In the genomic region with DNA sequence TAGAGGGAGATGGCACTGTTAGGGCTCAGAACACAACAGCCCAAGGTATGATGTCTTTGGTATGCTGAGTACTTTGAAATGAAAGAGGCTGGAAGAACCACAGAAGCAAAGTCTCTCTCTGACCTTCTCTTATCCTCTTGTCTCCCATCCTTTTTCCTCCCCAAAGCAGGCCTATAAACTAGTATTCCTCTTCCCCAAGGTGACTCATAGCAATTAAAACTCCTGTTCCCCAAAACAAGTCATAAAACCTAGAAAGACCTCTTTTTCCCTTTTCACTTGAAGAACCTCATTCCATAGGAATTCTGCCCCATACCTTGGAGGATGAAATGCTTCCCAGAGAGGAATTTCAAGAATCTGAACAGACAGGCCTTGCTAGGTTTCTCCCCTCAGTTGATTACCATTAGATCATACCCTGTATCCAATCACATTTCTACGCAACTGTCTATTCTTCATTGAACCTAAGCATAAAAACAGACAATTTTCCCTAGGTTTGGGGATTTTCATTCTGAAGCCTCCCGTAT, we compare ENCODE assay signal across 12 cellular contexts. TPM values are rescaled to one million over a fixed set of nuclear protein-coding genes. Genes with fewer than 3 reads are reported as not detected.
A peak's percentile ranks its signal among the peaks of the same experiment; 100 is the strongest.
DNase-seq lines count a peak whose midpoint lies in the region; ATAC-seq and TF ChIP-seq lines count a peak whose summit lies in the region.
"Had no signal": no experiment of that assay in that cellular context is flagged by ENCODE, and none has a peak within 500 bp of the region (broad histone marks: within the 10 kb centered on the region; RNA-seq: fewer than 3 reads in every experiment).

No MANE protein-coding gene starts in this region.

- intact Hi-C loops in body of pancreas (cut with DNase I) = no loop called here

- H3K36me3 ChIP-seq in body of pancreas (replicated peaks in 1 of 2; ENCODE audit: insufficient read depth in 1 of 2, low read depth in 2 of 2) = no peaks in the 10 kb centered on the region
- H3K36me3 ChIP-seq in brain microvascular endothelial cell (replicated peaks) = no peaks in the 10 kb centered on the region
- H3K36me3 ChIP-seq: tibial artery had no signal

- H3K27me3 ChIP-seq in body of pancreas (no peaks in the 10 kb centered on the region), brain microvascular endothelial cell (replicated peaks) (no peaks in the 10 kb centered on the region)
- H3K27me3 ChIP-seq: tibial artery had no signal

- ATAC-seq in body of pancreas = peak; percentile 89
- no peak for ATAC-seq in HG03342 (IDR thresholded peaks at IDR 0.05; ENCODE audit: unreplicated experiment)

- H3K4me3 ChIP-seq in body of pancreas (no peak overlapping the region), brain microvascular endothelial cell (ENCODE audit: low read depth, low read length) (no peak overlapping the region)
- H3K4me3 ChIP-seq: A549, tibial artery had no signal

- no peak for TF ChIP-seq POLR2A in body of pancreas (IDR thresholded peaks at IDR 0.05)

- in situ Hi-C loops in brain microvascular endothelial cell (cut with HindIII; ENCODE audit: low pct_ligation_motif_present, low sequenced_read_pairs) = no loop called here

- 58 to 74% methylated on average over 2 of the region's 2 CpGs for WGBS in body of pancreas, 2 donors

- TF ChIP-seq CTCF in body of pancreas (IDR thresholded peaks at IDR 0.05) (no peak), brain microvascular endothelial cell (IDR thresholded peaks at IDR 0.05; ENCODE audit: low read depth, low read length, missing control alignments) (no peak)

- H3K4me1 ChIP-seq in body of pancreas = no peaks in the 10 kb centered on the region
- H3K4me1 ChIP-seq: tibial artery had no signal

- H3K27ac ChIP-seq in body of pancreas (peak overlapping the region in 3 of 4 donors; percentile 36 to 66 (median 49)), brain microvascular endothelial cell (no peak overlapping the region)
- H3K27ac ChIP-seq: A549, tibial artery had no signal

- H3K9me3 ChIP-seq in body of pancreas = no peaks in the 10 kb centered on the region
- H3K9me3 ChIP-seq: A549, tibial artery had no signal

- DNase-seq in A172 (ENCODE audit: low spot score) = peak; percentile 91
- peak; percentile 73 for DNase-seq in HS-5 (ENCODE audit: low read depth)
- DNase-seq in body of pancreas = no peak
- peak; percentile 45 for DNase-seq in iPS-NIHi11 (ENCODE audit: low spot score)
- no peak for DNase-seq in NCI-H146 (lab: John Stamatoyannopoulos, UW)
- DNase-seq in activated CD4-positive, CD25-positive, alpha-beta regulatory T cell (lab: John Stamatoyannopoulos, UW) = no peak
- DNase-seq in brain microvascular endothelial cell = no peak
- DNase-seq: activated CD4-positive, alpha-beta T cell treated with anti-CD3 and anti-CD28 coated beads for 1 hour; NCI-H1417 treated with DMSO at 0.1 percent for 48 hours; tibial artery had no signal

RNA-seq across cellular contexts. Expression of a gene that starts 25.7 kb away (rescaled TPM):
- total RNA-seq in A172 (2014; rRNA removed; shearing (Covaris generic)) = 418 and 440 TPM in 2 replicates
- 10 to 100 TPM; 61.2 to 93.9 TPM for total RNA-seq in body of pancreas

RNA-seq across cellular contexts. Expression of a gene that starts 26.2 kb away (rescaled TPM):
- total RNA-seq in A172 (2014; rRNA removed; shearing (Covaris generic)) = 4.9 and 8.7 TPM in 2 replicates
- 1 to 10 TPM; 6.9 to 8.3 TPM for total RNA-seq in body of pancreas

Comparison
In these comparisons a context has a peak if more than half of its experiments do, and no peak if none do; other contexts are left out.
1. DNase-seq: peak in A172 (single experiment), HS-5 (single experiment) and iPS-NIHi11 (single experiment); none in body of pancreas (0 of 4), NCI-H146 (single experiment), activated CD4-positive, CD25-positive, alpha-beta regulatory T cell (0 of 4) and brain microvascular endothelial cell (single experiment).